In genomic region chr2:207768891-207769596, GRCh38 we compare ENCODE assay signal across 8 cellular contexts. TPM values are rescaled to one million over a fixed set of nuclear protein-coding genes. Genes with fewer than 3 reads are reported as not detected.
A peak's percentile ranks its signal among the peaks of the same experiment; 100 is the strongest.
DNase-seq lines count a peak whose midpoint lies in the region; ATAC-seq and TF ChIP-seq lines count a peak whose summit lies in the region.

No MANE protein-coding gene starts in this region.

- POLR2A ChIA-PET in OCI-LY7 (lab: Charles Lee), result interaction anchor here (0.7 to 1.0 kb wide), 3 partner anchors 8 to 97 kb away, joined by 3 read pairs; no protein-coding TSS in a partner anchor

- no peaks in the 10 kb centered on the region for H3K9me3 ChIP-seq in OCI-LY7 (ENCODE audit: low read length)

- TF ChIP-seq CTCF in OCI-LY7 (conservative IDR thresholded peaks at IDR 0.05; ENCODE audit: low read length) (no peak), brain microvascular endothelial cell (IDR thresholded peaks at IDR 0.05; ENCODE audit: low read depth, low read length, missing control alignments) (no peak)

- intact Hi-C loops in OCI-LY7 (cut with micrococcal nuclease; ENCODE audit: unreplicated experiment) (loop anchor here (1.0 kb wide), 1 partner anchor 144 kb away; the partner anchor contains the start of gene METTL21A), left colon (cut with DNase I, micrococcal nuclease) (loop anchor here (5.0 to 10.0 kb wide), 2 partner anchors 203 to 206 kb away; no protein-coding TSS in a partner anchor)

- TF ChIP-seq POLR2A in GM18505 (IDR thresholded peaks at IDR 0.05; ENCODE audit: borderline replicate concordance, extremely low read depth, insufficient read depth, insufficient read length), result no peak

- DNase-seq in ACHN (peak; percentile 52), OCI-LY7 (ENCODE audit: low spot score) (no peak), brain microvascular endothelial cell (no peak), left colon (peak; percentile 52 to 55), T1000 (lab: John Stamatoyannopoulos, UW) (no peak)
- DNase-seq in stimulated activated CD4-positive, alpha-beta T cell treated with anti-CD3 and anti-CD28 coated beads, Interleukin-4, amount 100 ng/mL, for 4 hours, result peak; percentile 7 to 21

- no peaks in the 10 kb centered on the region for H3K9me2 ChIP-seq in OCI-LY7 (ENCODE audit: insufficient read depth, low read length)

- H3K27ac ChIP-seq in OCI-LY7 (ENCODE audit: low read depth, low read length, poor library complexity, severe bottlenecking) (no peak overlapping the region), brain microvascular endothelial cell (no peak overlapping the region)

- H4K20me1 ChIP-seq in OCI-LY7 (ENCODE audit: insufficient read depth, low read length), result no peaks in the 10 kb centered on the region

- no peaks in the 10 kb centered on the region for H3K27me3 ChIP-seq in brain microvascular endothelial cell (replicated peaks)

- H2AFZ ChIP-seq in OCI-LY7 (ENCODE audit: low read length), result peak overlapping the region; percentile 65

- in situ Hi-C loops in ACHN (cut with HindIII; ENCODE audit: low pct_ligation_motif_present, low pct_unique_long_range_greater_than_20kb, low sequenced_read_pairs) (no loop called here), brain microvascular endothelial cell (cut with HindIII; ENCODE audit: low pct_ligation_motif_present, low sequenced_read_pairs) (no loop called here)

- no peaks in the 10 kb centered on the region for H3K36me3 ChIP-seq in OCI-LY7 (ENCODE audit: insufficient read depth, low read length)
- H3K36me3 ChIP-seq in brain microvascular endothelial cell (replicated peaks), result no peaks in the 10 kb centered on the region

- CTCF ChIA-PET in OCI-LY7 (lab: Charles Lee; ENCODE audit: unreplicated experiment), result no interaction called here

- no TSS peak for BruUV-seq in OCI-LY7 (replicated peaks; lab: Mats Ljungman, UMichigan)

- H3K4me1 ChIP-seq in OCI-LY7 (ENCODE audit: insufficient read depth, low read length, poor library complexity, severe bottlenecking), result peaks cover 11% of the 10 kb centered on the region

- peak overlapping the region; percentile 66 for H3K4me3 ChIP-seq in OCI-LY7 (ENCODE audit: low read depth, low read length, poor library complexity, severe bottlenecking)
- peak overlapping the region; percentile 62 for H3K4me3 ChIP-seq in brain microvascular endothelial cell (ENCODE audit: low read depth, low read length)

- H3K4me2 ChIP-seq in OCI-LY7 (ENCODE audit: low read length), result peak overlapping the region; percentile 81

- no peaks in the 10 kb centered on the region for H3K79me2 ChIP-seq in OCI-LY7 (ENCODE audit: insufficient read depth, low read depth, low read length)

- peak; percentile 16 for ATAC-seq in GM18505 (IDR thresholded peaks at IDR 0.05; ENCODE audit: unreplicated experiment)
- ATAC-seq in HG02973 (IDR thresholded peaks at IDR 0.05; ENCODE audit: unreplicated experiment), result peak; percentile 7
- no peak for ATAC-seq in left colon

RNA-seq across cellular contexts. Expression of gene FZD5, which starts 0.7 kb away (rescaled TPM):
- total RNA-seq in OCI-LY7 (2014; rRNA removed; shearing (Covaris generic)), result 1.1 and 1.2 TPM in 2 replicates
- total RNA-seq in OCI-LY7 (2022) (2.4 and 2.5 TPM in 2 replicates), left colon (100 to 1,000 TPM; 109 to 147 TPM)

RNA-seq across cellular contexts. Expression of gene CCNYL1, which starts 57.6 kb away (rescaled TPM):
- 4.2 and 8.0 TPM in 2 replicates for total RNA-seq in OCI-LY7 (2014; rRNA removed; shearing (Covaris generic))
- total RNA-seq in OCI-LY7 (2022), result 22.5 and 24.2 TPM in 2 replicates
- 10 to 100 TPM; 38.6 to 51.4 TPM for total RNA-seq in left colon

Comparison
In these comparisons a context has a peak if more than half of its experiments do, and no peak if none do; other contexts are left out.
1. DNase-seq: peak in ACHN (single experiment), left colon (2 of 2) and stimulated activated CD4-positive, alpha-beta T cell treated with anti-CD3 and anti-CD28 coated beads, Interleukin-4, amount 100 ng/mL, for 4 hours (2 of 2); none in OCI-LY7 (single experiment), brain microvascular endothelial cell (single experiment) and T1000 (single experiment).
2. RNA of gene FZD5, which starts 0.7 kb away (total RNA-seq): 109 to 147 TPM in left colon; 1.1 to 2.5 TPM in OCI-LY7; every median in the first group is over 10 times any median in the second.